7 cellular contexts compared by ENCODE assay signal in genomic region chr1:144893710-144894436, GRCh38.
A peak's percentile ranks its signal among the peaks of the same experiment; 100 is the strongest.
DNase-seq lines count a peak whose midpoint lies in the region; ATAC-seq and TF ChIP-seq lines count a peak whose summit lies in the region.
"Not testable (repeated sequence)": the region's sequence is repeated elsewhere in the genome, so short reads cannot be mapped to it uniquely, and the experiment has no call there.

No MANE protein-coding gene starts in this region.

- not testable (repeated sequence) for TF ChIP-seq POLR2A in gastroesophageal sphincter (IDR thresholded peaks at IDR 0.05); heart left ventricle (IDR thresholded peaks at IDR 0.05); thyroid gland (IDR thresholded peaks at IDR 0.05)

- DNase-seq in heart left ventricle, left ventricle myocardium superior, lower lobe of right lung, aorta: not testable (repeated sequence)
- DNase-seq in left lung (peak in 1 of 2 donors; percentile 16), thyroid gland (peak; percentile 16 to 37)

- not testable (repeated sequence) for H3K27ac ChIP-seq in gastroesophageal sphincter; heart left ventricle; left lung; lower lobe of right lung; thyroid gland; aorta (ENCODE audit: low read depth in 1 of 2, low read length in 2 of 2)

- intact Hi-C loops in heart left ventricle (cut with DNase I); left ventricle myocardium superior (cut with micrococcal nuclease); left lung (cut with DNase I); lower lobe of right lung (cut with DNase I); thyroid gland (cut with DNase I); aorta (cut with DNase I): not testable (repeated sequence)

- not testable (repeated sequence) for H3K36me3 ChIP-seq in gastroesophageal sphincter; heart left ventricle; left lung; lower lobe of right lung; thyroid gland; aorta (ENCODE audit: control insufficient read depth in 1 of 2, insufficient read depth in 2 of 2, low read length in 1 of 2)

- ATAC-seq in gastroesophageal sphincter (peak; percentile 4), heart left ventricle (peak; percentile 11 to 63 (median 52)), left ventricle myocardium superior (peak; percentile 56), left lung (peak; percentile 68), lower lobe of right lung (peak; percentile 51 to 62), aorta (ENCODE audit: low FRiP score) (peak; percentile 9)

- not testable (repeated sequence) for TF ChIP-seq CTCF in gastroesophageal sphincter (IDR thresholded peaks at IDR 0.05); heart left ventricle (IDR thresholded peaks at IDR 0.05); left lung (IDR thresholded peaks at IDR 0.05); lower lobe of right lung (IDR thresholded peaks at IDR 0.05); thyroid gland (IDR thresholded peaks at IDR 0.05)

- TF ChIP-seq EP300 in gastroesophageal sphincter (IDR thresholded peaks at IDR 0.05) = not testable (repeated sequence)

- H3K4me3 ChIP-seq in gastroesophageal sphincter; heart left ventricle; left lung; lower lobe of right lung; thyroid gland (replicated peaks in 1 of 3); aorta (ENCODE audit: low read length in 2 of 2): not testable (repeated sequence)

- not testable (repeated sequence) for H3K4me1 ChIP-seq in gastroesophageal sphincter; heart left ventricle; left lung; lower lobe of right lung; thyroid gland; aorta (ENCODE audit: control insufficient read depth in 1 of 2, insufficient read depth in 2 of 2, low read length in 2 of 2)

- H3K27me3 ChIP-seq in gastroesophageal sphincter; heart left ventricle; left lung; lower lobe of right lung (ENCODE audit: low read depth); thyroid gland; aorta (ENCODE audit: control insufficient read depth in 1 of 2, insufficient read depth in 2 of 2, low read length in 1 of 2): not testable (repeated sequence)

- H3K9me3 ChIP-seq in gastroesophageal sphincter; heart left ventricle; left lung; lower lobe of right lung; thyroid gland; aorta (ENCODE audit: control insufficient read depth, low read length): not testable (repeated sequence)

- WGBS in gastroesophageal sphincter (ENCODE audit: low coverage in 1 of 2), 2 donors = no CpG with 5 or more reads among the region's 9 CpGs
- 30 to 64% (median 37%) methylated on average over 2 to 3 of the region's 9 CpGs; no CpG with 5 or more reads in 1 of the 4 donors for WGBS in heart left ventricle, 4 donors
- 40% methylated on average over 2 of the region's 9 CpGs; no CpG with 5 or more reads in 1 of the 2 donors for WGBS in thyroid gland, 2 donors
- 58 to 71% methylated on average over 3 of the region's 9 CpGs for WGBS in aorta, 2 donors

Comparison
In these comparisons a context has a peak if more than half of its experiments do, and no peak if none do; other contexts are left out.
1. ATAC-seq: peak in every context shown above with its lines; median percentile 68 in left lung; 56 in lower lobe of right lung; 56 in left ventricle myocardium superior; 52 in heart left ventricle; 9 in aorta; 4 in gastroesophageal sphincter.